In genomic region chr20:59779656-59780380, GRCh38 we compare ENCODE assay signal across 22 cellular contexts.
"Had no signal": no experiment of that assay in that cellular context is flagged by ENCODE, and none has a peak within 500 bp of the region (broad histone marks: within the 10 kb centered on the region; RNA-seq: fewer than 3 reads in every experiment).

No MANE protein-coding gene starts in this region.

- H3K27ac Mint-ChIP-seq: activated CD4-positive, alpha-beta T cell treated with anti-CD3 and anti-CD28 coated beads, Interleukin-2, amount 10 ng/mL, durations not matched to agents 24 days and 14 days; activated CD8-positive, alpha-beta T cell treated with anti-CD3 and anti-CD28 coated beads for 36 hours; activated naive CD8-positive, alpha-beta T cell; activated T-helper 2 cell treated with anti-CD3 and anti-CD28 coated beads, Interferon-gamma antibody, Interleukin-2, Interleukin-4, amounts not matched to agents 10 μg/mL and 5 μg/mL and 100 μg/mL, durations not matched to agents 14 hours and 24 hours and 36 hours; endodermal cell; naive B cell; neural progenitor cell; T-helper 17 cell had no signal

- H2AFZ ChIP-seq: neural progenitor cell had no signal

- H3K36me3 Mint-ChIP-seq: activated naive CD8-positive, alpha-beta T cell; naive B cell; neural progenitor cell had no signal

- H3K4me1 ChIP-seq: adrenal gland, ascending aorta, breast epithelium, left lung, prostate gland, upper lobe of right lung had no signal

- H3K9me3 Mint-ChIP-seq: activated CD4-positive, alpha-beta T cell treated with anti-CD3 and anti-CD28 coated beads, Interleukin-2, amount 10 ng/mL, durations not matched to agents 24 days and 14 days; activated CD8-positive, alpha-beta T cell treated with anti-CD3 and anti-CD28 coated beads for 36 hours; activated T-cell treated with anti-CD3 and anti-CD28 coated beads, Interleukin-2, amount 50 U/mL, for 4 hours; activated T-helper 2 cell treated with anti-CD3 and anti-CD28 coated beads, Interferon-gamma antibody, Interleukin-2, Interleukin-4, amounts not matched to agents 10 μg/mL and 5 μg/mL and 100 μg/mL, durations not matched to agents 14 hours and 24 hours and 36 hours; endodermal cell; neural progenitor cell had no signal

- H3K27me3 Mint-ChIP-seq: activated CD4-positive, alpha-beta T cell treated with anti-CD3 and anti-CD28 coated beads, Interleukin-2, amount 10 ng/mL, durations not matched to agents 24 days and 14 days; activated CD8-positive, alpha-beta T cell treated with anti-CD3 and anti-CD28 coated beads for 36 hours had no signal

- H3K4me1 Mint-ChIP-seq: activated CD4-positive, alpha-beta T cell treated with anti-CD3 and anti-CD28 coated beads, Interleukin-2, amount 10 ng/mL, durations not matched to agents 24 days and 14 days; naive B cell; T-helper 17 cell had no signal

- H3K4me3 ChIP-seq: adrenal gland, ascending aorta, breast epithelium, left lung, lung, neural progenitor cell, prostate gland, upper lobe of right lung had no signal

- H3K4me3 Mint-ChIP-seq: activated CD4-positive, alpha-beta T cell treated with anti-CD3 and anti-CD28 coated beads, Interleukin-2, amount 10 ng/mL, durations not matched to agents 24 days and 14 days; activated CD8-positive, alpha-beta T cell treated with anti-CD3 and anti-CD28 coated beads for 36 hours; activated naive CD8-positive, alpha-beta T cell; activated T-cell treated with anti-CD3 and anti-CD28 coated beads, Interleukin-2, amount 50 U/mL, for 4 hours; endodermal cell; naive B cell; neural progenitor cell; T-helper 17 cell had no signal

- H3K4me2 ChIP-seq: neural progenitor cell had no signal

- H3K27ac ChIP-seq: adrenal gland, ascending aorta, breast epithelium, left lung, neural progenitor cell, prostate gland, upper lobe of right lung had no signal

- H3K9me3 ChIP-seq: adrenal gland, ascending aorta, breast epithelium, left lung, prostate gland, upper lobe of right lung had no signal

- H3K36me3 ChIP-seq: adrenal gland, ascending aorta, breast epithelium, left lung, neural progenitor cell, prostate gland, upper lobe of right lung had no signal

- H3K9ac ChIP-seq: neural progenitor cell had no signal

- DNase-seq: activated CD4-positive, alpha-beta T cell treated with anti-CD3 and anti-CD28 coated beads, Interleukin-2, amount 10 ng/mL, durations not matched to agents 24 days and 14 days; activated CD8-positive, alpha-beta T cell treated with anti-CD3 and anti-CD28 coated beads for 36 hours; activated naive CD4-positive, alpha-beta T cell; activated T-cell treated with anti-CD3 and anti-CD28 coated beads, Interleukin-2, amount 50 U/mL, for 4 hours; cortex of kidney; endodermal cell; kidney; left lung; naive B cell; stimulated activated CD4-positive, alpha-beta T cell treated with anti-CD3 and anti-CD28 coated beads, Interleukin-4, amount 100 ng/mL, for 24 hours; stimulated activated naive CD4-positive, alpha-beta T cell treated with Interleukin-2 at 50 U/mL for 16 hours; SW 1271; T-helper 17 cell; upper lobe of right lung had no signal

- H3K27me3 ChIP-seq: ascending aorta, upper lobe of right lung had no signal

- ATAC-seq: activated CD8-positive, alpha-beta T cell treated with anti-CD3 and anti-CD28 coated beads for 36 hours; activated T-cell treated with anti-CD3 and anti-CD28 coated beads, Interleukin-2, amount 50 U/mL, for 4 hours; left lung; T-helper 17 cell; upper lobe of right lung had no signal
